1 cellular context compared by ENCODE assay signal in the genomic region with DNA sequence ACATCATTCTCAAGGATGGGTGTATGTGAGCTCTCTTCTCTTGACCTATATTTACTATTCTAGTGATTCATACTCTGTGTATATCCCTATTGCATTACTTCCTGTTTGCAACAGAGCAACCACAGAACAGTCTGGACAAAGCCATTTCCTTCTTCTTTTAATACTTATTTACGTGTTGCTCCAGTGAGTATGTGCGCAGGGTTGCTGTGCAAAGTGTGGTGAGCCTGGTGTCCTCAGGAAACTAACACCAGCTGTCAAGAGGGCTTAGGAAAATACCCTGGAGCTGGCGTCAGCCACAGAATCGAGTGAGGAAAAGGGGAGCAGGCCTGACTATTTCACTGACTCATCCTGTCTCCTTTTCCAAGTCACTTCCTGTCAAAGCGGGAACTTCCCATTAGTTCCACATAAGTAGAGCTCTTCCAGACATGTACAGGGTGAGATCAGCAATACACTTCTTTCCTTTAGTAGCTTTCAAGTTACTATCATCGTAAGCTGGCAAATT.
TF ChIP-seq lines count a peak whose summit lies in the region.

No MANE protein-coding gene starts in this region.

TF ChIP-seq in HepG2, 621 proteins besides CTCF, POLR2A, EP300 and RAD21 (continues in another document):
- TF ChIP-seq, protein P1, sequence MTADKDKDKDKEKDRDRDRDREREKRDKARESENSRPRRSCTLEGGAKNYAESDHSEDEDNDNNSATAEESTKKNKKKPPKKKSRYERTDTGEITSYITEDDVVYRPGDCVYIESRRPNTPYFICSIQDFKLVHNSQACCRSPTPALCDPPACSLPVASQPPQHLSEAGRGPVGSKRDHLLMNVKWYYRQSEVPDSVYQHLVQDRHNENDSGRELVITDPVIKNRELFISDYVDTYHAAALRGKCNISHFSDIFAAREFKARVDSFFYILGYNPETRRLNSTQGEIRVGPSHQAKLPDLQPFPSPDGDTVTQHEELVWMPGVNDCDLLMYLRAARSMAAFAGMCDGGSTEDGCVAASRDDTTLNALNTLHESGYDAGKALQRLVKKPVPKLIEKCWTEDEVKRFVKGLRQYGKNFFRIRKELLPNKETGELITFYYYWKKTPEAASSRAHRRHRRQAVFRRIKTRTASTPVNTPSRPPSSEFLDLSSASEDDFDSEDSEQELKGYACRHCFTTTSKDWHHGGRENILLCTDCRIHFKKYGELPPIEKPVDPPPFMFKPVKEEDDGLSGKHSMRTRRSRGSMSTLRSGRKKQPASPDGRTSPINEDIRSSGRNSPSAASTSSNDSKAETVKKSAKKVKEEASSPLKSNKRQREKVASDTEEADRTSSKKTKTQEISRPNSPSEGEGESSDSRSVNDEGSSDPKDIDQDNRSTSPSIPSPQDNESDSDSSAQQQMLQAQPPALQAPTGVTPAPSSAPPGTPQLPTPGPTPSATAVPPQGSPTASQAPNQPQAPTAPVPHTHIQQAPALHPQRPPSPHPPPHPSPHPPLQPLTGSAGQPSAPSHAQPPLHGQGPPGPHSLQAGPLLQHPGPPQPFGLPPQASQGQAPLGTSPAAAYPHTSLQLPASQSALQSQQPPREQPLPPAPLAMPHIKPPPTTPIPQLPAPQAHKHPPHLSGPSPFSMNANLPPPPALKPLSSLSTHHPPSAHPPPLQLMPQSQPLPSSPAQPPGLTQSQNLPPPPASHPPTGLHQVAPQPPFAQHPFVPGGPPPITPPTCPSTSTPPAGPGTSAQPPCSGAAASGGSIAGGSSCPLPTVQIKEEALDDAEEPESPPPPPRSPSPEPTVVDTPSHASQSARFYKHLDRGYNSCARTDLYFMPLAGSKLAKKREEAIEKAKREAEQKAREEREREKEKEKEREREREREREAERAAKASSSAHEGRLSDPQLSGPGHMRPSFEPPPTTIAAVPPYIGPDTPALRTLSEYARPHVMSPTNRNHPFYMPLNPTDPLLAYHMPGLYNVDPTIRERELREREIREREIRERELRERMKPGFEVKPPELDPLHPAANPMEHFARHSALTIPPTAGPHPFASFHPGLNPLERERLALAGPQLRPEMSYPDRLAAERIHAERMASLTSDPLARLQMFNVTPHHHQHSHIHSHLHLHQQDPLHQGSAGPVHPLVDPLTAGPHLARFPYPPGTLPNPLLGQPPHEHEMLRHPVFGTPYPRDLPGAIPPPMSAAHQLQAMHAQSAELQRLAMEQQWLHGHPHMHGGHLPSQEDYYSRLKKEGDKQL (CRISPR knock-in tag; IDR thresholded peaks at IDR 0.05; ENCODE audit: low read depth) = no peak
- TF ChIP-seq ZNF660 (CRISPR knock-in tag; IDR thresholded peaks at IDR 0.05; ENCODE audit: borderline replicate concordance, low read depth) (no peak), ZNF788 (CRISPR knock-in tag; IDR thresholded peaks at IDR 0.05; ENCODE audit: borderline replicate concordance) (no peak), GABPA (IDR thresholded peaks at IDR 0.05; ENCODE audit: low read depth, low read length) (no peak), GABPA (CRISPR knock-in tag; IDR thresholded peaks at IDR 0.05; ENCODE audit: low read depth) (peak; percentile 79), FOXK2 (IDR thresholded peaks at IDR 0.05) (no peak), ZNF556 (CRISPR knock-in tag; IDR thresholded peaks at IDR 0.05; ENCODE audit: borderline replicate concordance) (no peak), ZNF569 (CRISPR knock-in tag; IDR thresholded peaks at IDR 0.05; ENCODE audit: borderline replicate concordance) (no peak), GABPB1 (CRISPR knock-in tag; IDR thresholded peaks at IDR 0.05) (peak; percentile 34; the same call in 1 of the 2 replicates), GZF1 (CRISPR knock-in tag; IDR thresholded peaks at IDR 0.05) (no peak), HNRNPH1 (optimal IDR thresholded peaks at IDR 0.05; ENCODE audit: low read depth, low read length) (no peak), JUND (CRISPR knock-in tag; IDR thresholded peaks at IDR 0.05) (no peak), MEIS2 (CRISPR knock-in tag; IDR thresholded peaks at IDR 0.05) (no peak), ZNF776 (CRISPR knock-in tag; IDR thresholded peaks at IDR 0.05) (no peak), ZNF224 (CRISPR knock-in tag; IDR thresholded peaks at IDR 0.05) (no peak), FOSL2 (CRISPR knock-in tag; IDR thresholded peaks at IDR 0.05) (peak; percentile 68), ELF3 (CRISPR knock-in tag; IDR thresholded peaks at IDR 0.05) (0 out of 2 replicates have a peak, but pooled peaks have one; percentile 55), RBAK (CRISPR knock-in tag; IDR thresholded peaks at IDR 0.05) (no peak), CREB1 (IDR thresholded peaks at IDR 0.05) (no peak), CREB1 (CRISPR knock-in tag; IDR thresholded peaks at IDR 0.05) (no peak), ATF7-NPFF (CRISPR knock-in tag; IDR thresholded peaks at IDR 0.05; ENCODE audit: low read depth) (no peak), TRIM24 (CRISPR knock-in tag; IDR thresholded peaks at IDR 0.05) (no peak)
- TF ChIP-seq, protein P2, sequence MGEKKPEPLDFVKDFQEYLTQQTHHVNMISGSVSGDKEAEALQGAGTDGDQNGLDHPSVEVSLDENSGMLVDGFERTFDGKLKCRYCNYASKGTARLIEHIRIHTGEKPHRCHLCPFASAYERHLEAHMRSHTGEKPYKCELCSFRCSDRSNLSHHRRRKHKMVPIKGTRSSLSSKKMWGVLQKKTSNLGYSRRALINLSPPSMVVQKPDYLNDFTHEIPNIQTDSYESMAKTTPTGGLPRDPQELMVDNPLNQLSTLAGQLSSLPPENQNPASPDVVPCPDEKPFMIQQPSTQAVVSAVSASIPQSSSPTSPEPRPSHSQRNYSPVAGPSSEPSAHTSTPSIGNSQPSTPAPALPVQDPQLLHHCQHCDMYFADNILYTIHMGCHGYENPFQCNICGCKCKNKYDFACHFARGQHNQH (CRISPR knock-in tag; IDR thresholded peaks at IDR 0.05) = no peak
- TF ChIP-seq, protein P3, sequence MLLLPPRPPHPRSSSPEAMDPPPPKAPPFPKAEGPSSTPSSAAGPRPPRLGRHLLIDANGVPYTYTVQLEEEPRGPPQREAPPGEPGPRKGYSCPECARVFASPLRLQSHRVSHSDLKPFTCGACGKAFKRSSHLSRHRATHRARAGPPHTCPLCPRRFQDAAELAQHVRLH (CRISPR knock-in tag; IDR thresholded peaks at IDR 0.05; ENCODE audit: borderline replicate concordance, low read depth) = no peak
- TF ChIP-seq, protein P4, sequence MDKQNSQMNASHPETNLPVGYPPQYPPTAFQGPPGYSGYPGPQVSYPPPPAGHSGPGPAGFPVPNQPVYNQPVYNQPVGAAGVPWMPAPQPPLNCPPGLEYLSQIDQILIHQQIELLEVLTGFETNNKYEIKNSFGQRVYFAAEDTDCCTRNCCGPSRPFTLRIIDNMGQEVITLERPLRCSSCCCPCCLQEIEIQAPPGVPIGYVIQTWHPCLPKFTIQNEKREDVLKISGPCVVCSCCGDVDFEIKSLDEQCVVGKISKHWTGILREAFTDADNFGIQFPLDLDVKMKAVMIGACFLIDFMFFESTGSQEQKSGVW (CRISPR knock-in tag; IDR thresholded peaks at IDR 0.05; ENCODE audit: borderline replicate concordance) = no peak
- TF ChIP-seq, protein P5, sequence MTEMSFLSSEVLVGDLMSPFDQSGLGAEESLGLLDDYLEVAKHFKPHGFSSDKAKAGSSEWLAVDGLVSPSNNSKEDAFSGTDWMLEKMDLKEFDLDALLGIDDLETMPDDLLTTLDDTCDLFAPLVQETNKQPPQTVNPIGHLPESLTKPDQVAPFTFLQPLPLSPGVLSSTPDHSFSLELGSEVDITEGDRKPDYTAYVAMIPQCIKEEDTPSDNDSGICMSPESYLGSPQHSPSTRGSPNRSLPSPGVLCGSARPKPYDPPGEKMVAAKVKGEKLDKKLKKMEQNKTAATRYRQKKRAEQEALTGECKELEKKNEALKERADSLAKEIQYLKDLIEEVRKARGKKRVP (CRISPR knock-in tag; IDR thresholded peaks at IDR 0.05) = peak in 1 of 2 experiments; percentile 34; a peak in 1 of 4 replicates
- TF ChIP-seq, protein P6, sequence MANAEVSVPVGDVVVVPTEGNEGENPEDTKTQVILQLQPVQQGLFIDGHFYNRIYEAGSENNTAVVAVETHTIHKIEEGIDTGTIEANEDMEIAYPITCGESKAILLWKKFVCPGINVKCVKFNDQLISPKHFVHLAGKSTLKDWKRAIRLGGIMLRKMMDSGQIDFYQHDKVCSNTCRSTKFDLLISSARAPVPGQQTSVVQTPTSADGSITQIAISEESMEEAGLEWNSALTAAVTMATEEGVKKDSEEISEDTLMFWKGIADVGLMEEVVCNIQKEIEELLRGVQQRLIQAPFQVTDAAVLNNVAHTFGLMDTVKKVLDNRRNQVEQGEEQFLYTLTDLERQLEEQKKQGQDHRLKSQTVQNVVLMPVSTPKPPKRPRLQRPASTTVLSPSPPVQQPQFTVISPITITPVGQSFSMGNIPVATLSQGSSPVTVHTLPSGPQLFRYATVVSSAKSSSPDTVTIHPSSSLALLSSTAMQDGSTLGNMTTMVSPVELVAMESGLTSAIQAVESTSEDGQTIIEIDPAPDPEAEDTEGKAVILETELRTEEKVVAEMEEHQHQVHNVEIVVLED (CRISPR knock-in tag; IDR thresholded peaks at IDR 0.05; ENCODE audit: borderline replicate concordance) = no peak
- TF ChIP-seq, protein P7, sequence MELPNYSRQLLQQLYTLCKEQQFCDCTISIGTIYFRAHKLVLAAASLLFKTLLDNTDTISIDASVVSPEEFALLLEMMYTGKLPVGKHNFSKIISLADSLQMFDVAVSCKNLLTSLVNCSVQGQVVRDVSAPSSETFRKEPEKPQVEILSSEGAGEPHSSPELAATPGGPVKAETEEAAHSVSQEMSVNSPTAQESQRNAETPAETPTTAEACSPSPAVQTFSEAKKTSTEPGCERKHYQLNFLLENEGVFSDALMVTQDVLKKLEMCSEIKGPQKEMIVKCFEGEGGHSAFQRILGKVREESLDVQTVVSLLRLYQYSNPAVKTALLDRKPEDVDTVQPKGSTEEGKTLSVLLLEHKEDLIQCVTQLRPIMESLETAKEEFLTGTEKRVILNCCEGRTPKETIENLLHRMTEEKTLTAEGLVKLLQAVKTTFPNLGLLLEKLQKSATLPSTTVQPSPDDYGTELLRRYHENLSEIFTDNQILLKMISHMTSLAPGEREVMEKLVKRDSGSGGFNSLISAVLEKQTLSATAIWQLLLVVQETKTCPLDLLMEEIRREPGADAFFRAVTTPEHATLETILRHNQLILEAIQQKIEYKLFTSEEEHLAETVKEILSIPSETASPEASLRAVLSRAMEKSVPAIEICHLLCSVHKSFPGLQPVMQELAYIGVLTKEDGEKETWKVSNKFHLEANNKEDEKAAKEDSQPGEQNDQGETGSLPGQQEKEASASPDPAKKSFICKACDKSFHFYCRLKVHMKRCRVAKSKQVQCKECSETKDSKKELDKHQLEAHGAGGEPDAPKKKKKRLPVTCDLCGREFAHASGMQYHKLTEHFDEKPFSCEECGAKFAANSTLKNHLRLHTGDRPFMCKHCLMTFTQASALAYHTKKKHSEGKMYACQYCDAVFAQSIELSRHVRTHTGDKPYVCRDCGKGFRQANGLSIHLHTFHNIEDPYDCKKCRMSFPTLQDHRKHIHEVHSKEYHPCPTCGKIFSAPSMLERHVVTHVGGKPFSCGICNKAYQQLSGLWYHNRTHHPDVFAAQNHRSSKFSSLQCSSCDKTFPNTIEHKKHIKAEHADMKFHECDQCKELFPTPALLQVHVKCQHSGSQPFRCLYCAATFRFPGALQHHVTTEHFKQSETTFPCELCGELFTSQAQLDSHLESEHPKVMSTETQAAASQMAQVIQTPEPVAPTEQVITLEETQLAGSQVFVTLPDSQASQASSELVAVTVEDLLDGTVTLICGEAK (IDR thresholded peaks at IDR 0.05) = no peak
- TF ChIP-seq, protein P7 (CRISPR knock-in tag; IDR thresholded peaks at IDR 0.05) = no peak
- TF ChIP-seq, protein P8, sequence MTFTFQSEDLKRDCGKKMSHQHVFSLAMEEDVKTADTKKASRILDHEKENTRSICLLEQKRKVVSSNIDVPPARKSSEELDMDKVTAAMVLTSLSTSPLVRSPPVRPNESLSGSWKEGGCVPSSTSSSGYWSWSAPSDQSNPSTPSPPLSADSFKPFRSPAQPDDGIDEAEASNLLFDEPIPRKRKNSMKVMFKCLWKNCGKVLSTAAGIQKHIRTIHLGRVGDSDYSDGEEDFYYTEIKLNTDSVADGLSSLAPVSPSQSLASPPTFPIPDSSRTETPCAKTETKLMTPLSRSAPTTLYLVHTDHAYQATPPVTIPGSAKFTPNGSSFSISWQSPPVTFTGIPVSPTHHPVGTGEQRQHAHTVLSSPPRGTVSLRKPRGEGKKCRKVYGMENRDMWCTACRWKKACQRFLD (CRISPR knock-in tag; IDR thresholded peaks at IDR 0.05; ENCODE audit: borderline replicate concordance) = no peak
- TF ChIP-seq, protein P9, sequence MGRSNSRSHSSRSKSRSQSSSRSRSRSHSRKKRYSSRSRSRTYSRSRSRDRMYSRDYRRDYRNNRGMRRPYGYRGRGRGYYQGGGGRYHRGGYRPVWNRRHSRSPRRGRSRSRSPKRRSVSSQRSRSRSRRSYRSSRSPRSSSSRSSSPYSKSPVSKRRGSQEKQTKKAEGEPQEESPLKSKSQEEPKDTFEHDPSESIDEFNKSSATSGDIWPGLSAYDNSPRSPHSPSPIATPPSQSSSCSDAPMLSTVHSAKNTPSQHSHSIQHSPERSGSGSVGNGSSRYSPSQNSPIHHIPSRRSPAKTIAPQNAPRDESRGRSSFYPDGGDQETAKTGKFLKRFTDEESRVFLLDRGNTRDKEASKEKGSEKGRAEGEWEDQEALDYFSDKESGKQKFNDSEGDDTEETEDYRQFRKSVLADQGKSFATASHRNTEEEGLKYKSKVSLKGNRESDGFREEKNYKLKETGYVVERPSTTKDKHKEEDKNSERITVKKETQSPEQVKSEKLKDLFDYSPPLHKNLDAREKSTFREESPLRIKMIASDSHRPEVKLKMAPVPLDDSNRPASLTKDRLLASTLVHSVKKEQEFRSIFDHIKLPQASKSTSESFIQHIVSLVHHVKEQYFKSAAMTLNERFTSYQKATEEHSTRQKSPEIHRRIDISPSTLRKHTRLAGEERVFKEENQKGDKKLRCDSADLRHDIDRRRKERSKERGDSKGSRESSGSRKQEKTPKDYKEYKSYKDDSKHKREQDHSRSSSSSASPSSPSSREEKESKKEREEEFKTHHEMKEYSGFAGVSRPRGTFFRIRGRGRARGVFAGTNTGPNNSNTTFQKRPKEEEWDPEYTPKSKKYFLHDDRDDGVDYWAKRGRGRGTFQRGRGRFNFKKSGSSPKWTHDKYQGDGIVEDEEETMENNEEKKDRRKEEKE (IDR thresholded peaks at IDR 0.05) = no peak
